Comparison of ENCODE assay signal across 9 cellular contexts in genomic region chr11:110349109-110349996, GRCh38. TPM values are rescaled to one million over a fixed set of nuclear protein-coding genes. Genes with fewer than 3 reads are reported as not detected.
A peak's percentile ranks its signal among the peaks of the same experiment; 100 is the strongest.
DNase-seq lines count a peak whose midpoint lies in the region; ATAC-seq and TF ChIP-seq lines count a peak whose summit lies in the region.
"Had no signal": no experiment of that assay in that cellular context is flagged by ENCODE, and none has a peak within 500 bp of the region (broad histone marks: within the 10 kb centered on the region; RNA-seq: fewer than 3 reads in every experiment).

No MANE protein-coding gene starts in this region.

- no peaks in the 10 kb centered on the region for H3K27me3 Mint-ChIP-seq in activated naive CD8-positive, alpha-beta T cell treated with anti-CD3 and anti-CD28 coated beads, Interleukin-2, amount 10 ng/mL, durations not matched to agents 7 days and 5 days
- no peaks in the 10 kb centered on the region for H3K27me3 Mint-ChIP-seq in Calu3 (ENCODE audit: unreplicated experiment)

- BruUV-seq in Calu3 (replicated peaks; lab: Mats Ljungman, UMichigan): no TSS peak

- peaks cover 37% of the 10 kb centered on the region for H3K4me1 Mint-ChIP-seq in activated naive CD8-positive, alpha-beta T cell treated with anti-CD3 and anti-CD28 coated beads, Interleukin-2, amount 10 ng/mL, durations not matched to agents 7 days and 5 days
- peaks cover 38% of the 10 kb centered on the region for H3K4me1 Mint-ChIP-seq in Calu3 (ENCODE audit: low read depth, unreplicated experiment)

- POLR2A ChIA-PET in activated naive CD8-positive, alpha-beta T cell treated with anti-CD3 and anti-CD28 coated beads, Interleukin-2, amount 10 ng/mL, durations not matched to agents 7 days and 5 days (lab: Charles Lee): interaction anchor here (1.6 kb wide), 1 partner anchor 53 kb away, joined by 6 read pairs; the partner anchor contains the start of gene RDX

- TF ChIP-seq POLR2A in erythroblast (IDR thresholded peaks at IDR 0.05; ENCODE audit: low read length) (no peak), prostate gland (IDR thresholded peaks at IDR 0.05) (no peak)

- peak overlapping the region; percentile 94 for H3K27ac Mint-ChIP-seq in activated naive CD8-positive, alpha-beta T cell treated with anti-CD3 and anti-CD28 coated beads, Interleukin-2, amount 10 ng/mL, durations not matched to agents 7 days and 5 days
- no peak overlapping the region for H3K27ac Mint-ChIP-seq in Calu3 (ENCODE audit: unreplicated experiment)

- DNase-seq in Daoy (ENCODE audit: low read depth) (peak; percentile 52), erythroblast (lab: John Stamatoyannopoulos, UW) (no peak), Calu3 (no peak), prostate gland (ENCODE audit: low spot score) (no peak)
- DNase-seq in activated naive CD8-positive, alpha-beta T cell treated with anti-CD3 and anti-CD28 coated beads, Interleukin-2, amount 10 ng/mL, durations not matched to agents 7 days and 5 days: peak; percentile 37
- DNase-seq in stimulated activated CD8-positive, alpha-beta memory T cell treated with anti-CD3 and anti-CD28 coated beads, Interleukin-12 subunit alpha, Interleukin-12 subunit beta, amount 100 ng/mL, for 24 hours (ENCODE audit: extremely low read depth): peak; percentile 33

- 72% methylated on average over 7 of the region's 7 CpGs for WGBS in prostate gland

- H3K36me3 Mint-ChIP-seq in activated naive CD8-positive, alpha-beta T cell treated with anti-CD3 and anti-CD28 coated beads, Interleukin-2, amount 10 ng/mL, durations not matched to agents 7 days and 5 days: peaks cover 7% of the 10 kb centered on the region
- peaks cover 9% of the 10 kb centered on the region for H3K36me3 Mint-ChIP-seq in Calu3 (ENCODE audit: insufficient read depth, unreplicated experiment)

- no peak for TF ChIP-seq CTCF in Calu3 (IDR thresholded peaks at IDR 0.05; ENCODE audit: unreplicated experiment)
- no peak for TF ChIP-seq CTCF in prostate gland (IDR thresholded peaks at IDR 0.05)

- no peaks in the 10 kb centered on the region for H3K27me3 ChIP-seq in prostate gland (replicated peaks; ENCODE audit: insufficient read depth)
- H3K27me3 ChIP-seq: cardiac muscle cell had no signal

- intact Hi-C loops in Calu3 (cut with micrococcal nuclease; ENCODE audit: unreplicated experiment) (no loop called here), prostate gland (cut with DNase I) (no loop called here)

- peak overlapping the region; percentile 64 for H3K4me3 Mint-ChIP-seq in activated naive CD8-positive, alpha-beta T cell treated with anti-CD3 and anti-CD28 coated beads, Interleukin-2, amount 10 ng/mL, durations not matched to agents 7 days and 5 days
- H3K4me3 Mint-ChIP-seq in Calu3 (ENCODE audit: low read depth, unreplicated experiment): no peak overlapping the region

- CTCF ChIA-PET in Calu3 (lab: Charles Lee): no interaction called here

- no peak overlapping the region for H3K27ac ChIP-seq in prostate gland
- H3K27ac ChIP-seq: cardiac muscle cell had no signal

- H3K36me3 ChIP-seq in prostate gland: no peaks in the 10 kb centered on the region
- H3K36me3 ChIP-seq: cardiac muscle cell had no signal

- ATAC-seq in GM21390 (IDR thresholded peaks at IDR 0.05; ENCODE audit: unreplicated experiment) (peak; percentile 80), HG03571 (IDR thresholded peaks at IDR 0.05; ENCODE audit: unreplicated experiment) (peak; percentile 76)
- ATAC-seq in activated naive CD8-positive, alpha-beta T cell treated with anti-CD3 and anti-CD28 coated beads, Interleukin-2, amount 10 ng/mL, durations not matched to agents 7 days and 5 days (ENCODE audit: low read depth): peak; percentile 65

- H3K9me3 ChIP-seq in prostate gland: no peaks in the 10 kb centered on the region

- H3K4me3 ChIP-seq in prostate gland: no peak overlapping the region
- H3K4me3 ChIP-seq: cardiac muscle cell had no signal

- peaks cover 3% of the 10 kb centered on the region for H3K9me3 Mint-ChIP-seq in activated naive CD8-positive, alpha-beta T cell treated with anti-CD3 and anti-CD28 coated beads, Interleukin-2, amount 10 ng/mL, durations not matched to agents 7 days and 5 days
- no peaks in the 10 kb centered on the region for H3K9me3 Mint-ChIP-seq in Calu3 (ENCODE audit: low read depth, unreplicated experiment)

- H3K4me1 ChIP-seq in prostate gland (replicated peaks): no peaks in the 10 kb centered on the region

RNA-seq across cellular contexts. Expression of gene RDX, which starts 52.9 kb away (rescaled TPM):
- 62.9 and 120 TPM in 2 replicates for total RNA-seq in Daoy (2014; rRNA removed; shearing (Covaris generic))
- 10 to 100 TPM; 30.4 to 38.1 TPM for total RNA-seq in activated naive CD8-positive, alpha-beta T cell treated with anti-CD3 and anti-CD28 coated beads, Interleukin-2, amount 10 ng/mL, durations not matched to agents 7 days and 5 days
- 71.8 and 76.8 TPM in 2 replicates for total RNA-seq in Calu3 (2022)
- total RNA-seq in prostate gland: 100 to 1,000 TPM in 1 of 2 donors, 10 to 100 TPM in 1; 45.4 to 136 TPM

Comparison
In these comparisons a context has a peak if more than half of its experiments do, and no peak if none do; other contexts are left out.
1. DNase-seq: peak in Daoy (single experiment), activated naive CD8-positive, alpha-beta T cell treated with anti-CD3 and anti-CD28 coated beads, Interleukin-2, amount 10 ng/mL, durations not matched to agents 7 days and 5 days (single experiment) and stimulated activated CD8-positive, alpha-beta memory T cell treated with anti-CD3 and anti-CD28 coated beads, Interleukin-12 subunit alpha, Interleukin-12 subunit beta, amount 100 ng/mL, for 24 hours (single experiment); none in erythroblast (0 of 2), Calu3 (single experiment) and prostate gland (single experiment).
2. Peak in every context shown above with its lines, with median percentiles within 50 percentile points of each other: ATAC-seq.